ENCODE assay signal across 2 cellular contexts in genomic region chr7:6359021-6359420, GRCh38.
TF ChIP-seq lines count a peak whose summit lies in the region.

No MANE protein-coding gene starts in this region.

TF ChIP-seq in GM23338, 12 proteins besides CTCF, POLR2A, EP300 and RAD21:
- TF ChIP-seq NANOG (IDR thresholded peaks at IDR 0.05; ENCODE audit: borderline replicate concordance) (no peak), JUNB (IDR thresholded peaks at IDR 0.05; ENCODE audit: unreplicated experiment) (no peak), ZNF114 (CRISPR knock-in tag; IDR thresholded peaks at IDR 0.05) (no peak), POLR2AphosphoS5 (IDR thresholded peaks at IDR 0.05; ENCODE audit: low read depth) (no peak)
TF ChIP-seq in GM23338: peak in this region for 0.

TF ChIP-seq in K562, 482 proteins besides CTCF, POLR2A, EP300 and RAD21 (continues in another document):
- TF ChIP-seq EHMT2 (IDR thresholded peaks at IDR 0.05) (peak; percentile 30; the same call in 1 of the 2 replicates), EZH2 (IDR thresholded peaks at IDR 0.05; ENCODE audit: borderline replicate concordance, low read depth, low read length) (no peak), ZNF143 (CRISPR knock-in tag; IDR thresholded peaks at IDR 0.05) (peak; percentile 73), POLR3A (IDR thresholded peaks at IDR 0.05; ENCODE audit: borderline replicate concordance, extremely low read depth, insufficient read depth, insufficient read length) (no peak), ZNF407 (IDR thresholded peaks at IDR 0.05; ENCODE audit: low read depth) (no peak), ZNF561 (CRISPR knock-in tag; conservative IDR thresholded peaks at IDR 0.05) (no peak), ZNF316 (IDR thresholded peaks at IDR 0.05) (no peak), NFIX (CRISPR knock-in tag; IDR thresholded peaks at IDR 0.05; ENCODE audit: low read depth) (no peak), PYGO2 (tag; IDR thresholded peaks at IDR 0.05) (no peak), TFE3 (CRISPR knock-in tag; IDR thresholded peaks at IDR 0.05) (peak; percentile 96), USF2 (CRISPR knock-in tag; IDR thresholded peaks at IDR 0.05) (peak; percentile 87), ZNF3 (CRISPR knock-in tag; IDR thresholded peaks at IDR 0.05) (no peak), ETV5 (CRISPR knock-in tag; IDR thresholded peaks at IDR 0.05; ENCODE audit: low read depth) (no peak), NFRKB (IDR thresholded peaks at IDR 0.05; ENCODE audit: low read depth) (peak; percentile 51; the same call in 1 of the 2 replicates), CBFA2T2 (conservative IDR thresholded peaks at IDR 0.05) (peak; percentile 65), HOMEZ (CRISPR knock-in tag; IDR thresholded peaks at IDR 0.05) (no peak), ARNT (IDR thresholded peaks at IDR 0.05) (0 out of 4 replicates have a peak, but pooled peaks of 1 of the 2 experiments have one; percentile 74), GABPB1 (CRISPR knock-in tag; IDR thresholded peaks at IDR 0.05) (no peak), YY1 (IDR thresholded peaks at IDR 0.05; ENCODE audit: borderline replicate concordance in 1 of 3, control insufficient read depth in 1 of 3, extremely low read depth in 1 of 3, insufficient read depth in 3 of 3, insufficient read length in 1 of 3, insufficient replicate concordance in 2 of 3, low read depth in 1 of 3, low read length in 2 of 3) (peak in 2 of 3 experiments; percentile 16 to 82), TOE1 (IDR thresholded peaks at IDR 0.05; ENCODE audit: borderline replicate concordance) (peak; percentile 96), TOE1 (CRISPR knock-in tag; IDR thresholded peaks at IDR 0.05; ENCODE audit: borderline replicate concordance, low read depth) (no peak), RAD51 (IDR thresholded peaks at IDR 0.05; ENCODE audit: borderline replicate concordance, low read depth) (peak; percentile 91), SIN3A (IDR thresholded peaks at IDR 0.05; ENCODE audit: borderline replicate concordance in 2 of 2, control insufficient read depth in 1 of 2, low read depth in 2 of 2, low read length in 2 of 2) (no peak), SRSF1 (IDR thresholded peaks at IDR 0.05; ENCODE audit: low read depth, low read length) (no peak), TCF15 (CRISPR knock-in tag; IDR thresholded peaks at IDR 0.05) (no peak), ZBTB9 (CRISPR knock-in tag; IDR thresholded peaks at IDR 0.05) (no peak), PRPF4 (IDR thresholded peaks at IDR 0.05; ENCODE audit: insufficient read depth, low read depth, low read length, poor library complexity, severe bottlenecking) (no peak), CHAMP1 (IDR thresholded peaks at IDR 0.05) (peak; percentile 77; the same call in 1 of the 2 replicates)
- TF ChIP-seq, protein P1, sequence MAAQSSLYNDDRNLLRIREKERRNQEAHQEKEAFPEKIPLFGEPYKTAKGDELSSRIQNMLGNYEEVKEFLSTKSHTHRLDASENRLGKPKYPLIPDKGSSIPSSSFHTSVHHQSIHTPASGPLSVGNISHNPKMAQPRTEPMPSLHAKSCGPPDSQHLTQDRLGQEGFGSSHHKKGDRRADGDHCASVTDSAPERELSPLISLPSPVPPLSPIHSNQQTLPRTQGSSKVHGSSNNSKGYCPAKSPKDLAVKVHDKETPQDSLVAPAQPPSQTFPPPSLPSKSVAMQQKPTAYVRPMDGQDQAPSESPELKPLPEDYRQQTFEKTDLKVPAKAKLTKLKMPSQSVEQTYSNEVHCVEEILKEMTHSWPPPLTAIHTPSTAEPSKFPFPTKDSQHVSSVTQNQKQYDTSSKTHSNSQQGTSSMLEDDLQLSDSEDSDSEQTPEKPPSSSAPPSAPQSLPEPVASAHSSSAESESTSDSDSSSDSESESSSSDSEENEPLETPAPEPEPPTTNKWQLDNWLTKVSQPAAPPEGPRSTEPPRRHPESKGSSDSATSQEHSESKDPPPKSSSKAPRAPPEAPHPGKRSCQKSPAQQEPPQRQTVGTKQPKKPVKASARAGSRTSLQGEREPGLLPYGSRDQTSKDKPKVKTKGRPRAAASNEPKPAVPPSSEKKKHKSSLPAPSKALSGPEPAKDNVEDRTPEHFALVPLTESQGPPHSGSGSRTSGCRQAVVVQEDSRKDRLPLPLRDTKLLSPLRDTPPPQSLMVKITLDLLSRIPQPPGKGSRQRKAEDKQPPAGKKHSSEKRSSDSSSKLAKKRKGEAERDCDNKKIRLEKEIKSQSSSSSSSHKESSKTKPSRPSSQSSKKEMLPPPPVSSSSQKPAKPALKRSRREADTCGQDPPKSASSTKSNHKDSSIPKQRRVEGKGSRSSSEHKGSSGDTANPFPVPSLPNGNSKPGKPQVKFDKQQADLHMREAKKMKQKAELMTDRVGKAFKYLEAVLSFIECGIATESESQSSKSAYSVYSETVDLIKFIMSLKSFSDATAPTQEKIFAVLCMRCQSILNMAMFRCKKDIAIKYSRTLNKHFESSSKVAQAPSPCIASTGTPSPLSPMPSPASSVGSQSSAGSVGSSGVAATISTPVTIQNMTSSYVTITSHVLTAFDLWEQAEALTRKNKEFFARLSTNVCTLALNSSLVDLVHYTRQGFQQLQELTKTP (IDR thresholded peaks at IDR 0.05; ENCODE audit: low read depth in 1 of 2, partially characterized antibody in 2 of 2) = peak in 1 of 2 experiments; percentile 58
- TF ChIP-seq, protein P2, sequence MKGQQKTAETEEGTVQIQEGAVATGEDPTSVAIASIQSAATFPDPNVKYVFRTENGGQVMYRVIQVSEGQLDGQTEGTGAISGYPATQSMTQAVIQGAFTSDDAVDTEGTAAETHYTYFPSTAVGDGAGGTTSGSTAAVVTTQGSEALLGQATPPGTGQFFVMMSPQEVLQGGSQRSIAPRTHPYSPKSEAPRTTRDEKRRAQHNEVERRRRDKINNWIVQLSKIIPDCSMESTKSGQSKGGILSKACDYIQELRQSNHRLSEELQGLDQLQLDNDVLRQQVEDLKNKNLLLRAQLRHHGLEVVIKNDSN (CRISPR knock-in tag; IDR thresholded peaks at IDR 0.05) = peak; percentile 84
